13 cellular contexts compared by ENCODE assay signal in genomic region chr11:60366262-60366904, GRCh38. TPM values are rescaled to one million over a fixed set of nuclear protein-coding genes. Genes with fewer than 3 reads are reported as not detected.
"Had no signal": no experiment of that assay in that cellular context is flagged by ENCODE, and none has a peak within 500 bp of the region (broad histone marks: within the 10 kb centered on the region; RNA-seq: fewer than 3 reads in every experiment).

No MANE protein-coding gene starts in this region.

RNA-seq across cellular contexts. Expression of gene MS4A7, which starts 11.9 kb away (rescaled TPM):
- total RNA-seq: activated CD8-positive, alpha-beta T cell treated with anti-CD3 and anti-CD28 coated beads for 36 hours; activated T-helper 17 cell treated with anti-CD3 and anti-CD28 coated beads, Interleukin-2, amount 50 U/mL, for 72 hours; astrocyte; bronchial epithelial cell; dermis blood vessel endothelial cell; foreskin keratinocyte; T-helper 1 cell treated with Interleukin-12 subunit alpha and Interleukin-12 subunit beta and Interleukin-4 antibody, amounts not matched to agents 30 ng/mL and 1 ng/mL, for 36 hours had no signal
- polyA plus RNA-seq: foreskin keratinocyte had no signal

RNA-seq across cellular contexts. Expression of gene MS4A14, which starts 29.9 kb away (rescaled TPM):
- total RNA-seq: activated CD8-positive, alpha-beta T cell treated with anti-CD3 and anti-CD28 coated beads for 36 hours; activated T-cell treated with anti-CD3 and anti-CD28 coated beads, Interleukin-2, amount 50 U/mL, for 4 hours; activated T-helper 17 cell treated with anti-CD3 and anti-CD28 coated beads, Interleukin-2, amount 50 U/mL, for 72 hours; astrocyte; bronchial epithelial cell; cerebellum; dermis blood vessel endothelial cell; foreskin keratinocyte; T-helper 1 cell treated with Interleukin-12 subunit alpha and Interleukin-12 subunit beta and Interleukin-4 antibody, amounts not matched to agents 30 ng/mL and 1 ng/mL, for 36 hours had no signal
- polyA plus RNA-seq: foreskin keratinocyte had no signal

RNA-seq across cellular contexts. Expression of gene MS4A6E, which starts 39.3 kb away (rescaled TPM):
- total RNA-seq: activated CD8-positive, alpha-beta T cell treated with anti-CD3 and anti-CD28 coated beads for 36 hours; activated T-cell treated with anti-CD3 and anti-CD28 coated beads, Interleukin-2, amount 50 U/mL, for 4 hours; activated T-helper 17 cell treated with anti-CD3 and anti-CD28 coated beads, Interleukin-2, amount 50 U/mL, for 72 hours; astrocyte; bronchial epithelial cell; cardiac septum; cerebellum; dermis blood vessel endothelial cell; esophagus muscularis mucosa; foreskin keratinocyte; gastrocnemius medialis; heart left ventricle; T-helper 1 cell treated with Interleukin-12 subunit alpha and Interleukin-12 subunit beta and Interleukin-4 antibody, amounts not matched to agents 30 ng/mL and 1 ng/mL, for 36 hours had no signal
- polyA plus RNA-seq: foreskin keratinocyte had no signal
